ENCODE assay signal across 1 cellular context in the genomic region with DNA sequence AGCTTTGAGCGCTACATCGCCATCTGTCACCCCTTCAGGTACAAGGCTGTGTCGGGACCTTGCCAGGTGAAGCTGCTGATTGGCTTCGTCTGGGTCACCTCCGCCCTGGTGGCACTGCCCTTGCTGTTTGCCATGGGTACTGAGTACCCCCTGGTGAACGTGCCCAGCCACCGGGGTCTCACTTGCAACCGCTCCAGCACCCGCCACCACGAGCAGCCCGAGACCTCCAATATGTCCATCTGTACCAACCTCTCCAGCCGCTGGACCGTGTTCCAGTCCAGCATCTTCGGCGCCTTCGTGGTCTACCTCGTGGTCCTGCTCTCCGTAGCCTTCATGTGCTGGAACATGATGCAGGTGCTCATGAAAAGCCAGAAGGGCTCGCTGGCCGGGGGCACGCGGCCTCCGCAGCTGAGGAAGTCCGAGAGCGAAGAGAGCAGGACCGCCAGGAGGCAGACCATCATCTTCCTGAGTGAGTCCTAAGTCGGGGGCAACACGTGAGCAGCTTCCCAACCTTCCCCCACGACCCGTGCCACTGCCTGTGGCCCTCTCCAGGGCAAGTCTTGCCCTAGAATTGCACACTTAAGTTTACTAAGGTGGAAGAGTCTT.
TF ChIP-seq lines count a peak whose summit lies in the region.

No MANE protein-coding gene starts in this region.

TF ChIP-seq in H1, 55 proteins besides CTCF, POLR2A, EP300 and RAD21:
- TF ChIP-seq FOSL1 (IDR thresholded peaks at IDR 0.05; ENCODE audit: insufficient read depth, low read depth, low read length) (no peak), MAFK (IDR thresholded peaks at IDR 0.05; ENCODE audit: low read depth, low read length) (no peak), KDM4A (IDR thresholded peaks at IDR 0.05; ENCODE audit: low read depth, low read length, severe bottlenecking) (no peak), POLR2AphosphoS5 (IDR thresholded peaks at IDR 0.05; ENCODE audit: low read depth, low read length) (no peak), PHF8 (conservative IDR thresholded peaks at IDR 0.05; ENCODE audit: low read depth, low read length) (no peak), EGR1 (IDR thresholded peaks at IDR 0.05; ENCODE audit: borderline replicate concordance, low read depth, low read length) (no peak), CBX5 (IDR thresholded peaks at IDR 0.05; ENCODE audit: low read depth, low read length) (no peak), BCL11A (IDR thresholded peaks at IDR 0.05; ENCODE audit: low read depth in 2 of 2, low read length in 2 of 2) (no peak), EZH2 (IDR thresholded peaks at IDR 0.05; ENCODE audit: low read depth, low read length, severe bottlenecking) (no peak), GABPA (IDR thresholded peaks at IDR 0.05; ENCODE audit: borderline replicate concordance, insufficient read depth, low read length) (no peak), HDAC2 (IDR thresholded peaks at IDR 0.05; ENCODE audit: borderline replicate concordance in 1 of 2, low read depth in 2 of 2, low read length in 2 of 2) (no peak)
- TF ChIP-seq, protein P1, sequence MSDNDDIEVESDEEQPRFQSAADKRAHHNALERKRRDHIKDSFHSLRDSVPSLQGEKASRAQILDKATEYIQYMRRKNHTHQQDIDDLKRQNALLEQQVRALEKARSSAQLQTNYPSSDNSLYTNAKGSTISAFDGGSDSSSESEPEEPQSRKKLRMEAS (IDR thresholded peaks at IDR 0.05): no peak
- TF ChIP-seq, protein P2, sequence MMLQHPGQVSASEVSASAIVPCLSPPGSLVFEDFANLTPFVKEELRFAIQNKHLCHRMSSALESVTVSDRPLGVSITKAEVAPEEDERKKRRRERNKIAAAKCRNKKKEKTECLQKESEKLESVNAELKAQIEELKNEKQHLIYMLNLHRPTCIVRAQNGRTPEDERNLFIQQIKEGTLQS (IDR thresholded peaks at IDR 0.05; ENCODE audit: insufficient read depth, low read depth, low read length): no peak
